In the genomic region with DNA sequence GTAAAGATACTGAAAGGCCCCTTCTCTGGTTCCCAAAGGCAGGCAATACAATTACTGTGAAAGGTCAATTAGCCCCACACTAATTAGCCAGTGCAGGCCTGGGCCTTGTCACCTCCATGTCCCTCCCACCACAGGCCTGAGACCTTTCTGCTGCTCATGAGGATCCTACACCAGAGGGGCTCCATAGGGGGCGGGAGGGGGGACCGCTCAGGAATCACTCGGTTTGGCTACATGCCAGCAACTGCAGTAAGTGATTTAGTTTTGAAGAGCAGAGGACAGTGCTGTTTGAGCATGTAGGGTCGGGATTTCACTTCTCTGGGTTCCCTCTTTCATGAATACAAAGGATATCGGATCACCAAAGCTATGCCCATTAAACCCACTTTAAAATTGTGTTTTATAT, we compare ENCODE assay signal across 26 cellular contexts.
DNase-seq lines count a peak whose midpoint lies in the region; ATAC-seq and TF ChIP-seq lines count a peak whose summit lies in the region.
"Had no signal": no experiment of that assay in that cellular context is flagged by ENCODE, and none has a peak within 500 bp of the region (broad histone marks: within the 10 kb centered on the region; RNA-seq: fewer than 3 reads in every experiment).

No MANE protein-coding gene starts in this region.

- H3K79me2 ChIP-seq in SK-N-SH (ENCODE audit: insufficient read depth): no peaks in the 10 kb centered on the region

- no peak overlapping the region for H2AFZ ChIP-seq in SK-N-SH (ENCODE audit: low read depth)

- no peak overlapping the region for H3K4me3 Mint-ChIP-seq in CD4-positive, alpha-beta T cell
- H3K4me3 Mint-ChIP-seq: CD8-positive, alpha-beta memory T cell had no signal

- no peaks in the 10 kb centered on the region for H4K20me1 ChIP-seq in SK-N-SH (ENCODE audit: insufficient read depth)

- H3K9ac ChIP-seq in SK-N-SH: no peak overlapping the region
- H3K9ac ChIP-seq: KMS-11 had no signal

- POLR2A ChIA-PET in SK-N-SH (lab: Yijun Ruan, JAX): no interaction called here
- POLR2A ChIA-PET in CD4-positive, alpha-beta T cell (lab: Charles Lee): no interaction called here

- TF ChIP-seq CTCF in SK-N-SH (IDR thresholded peaks at IDR 0.05): no peak
- no peak for TF ChIP-seq CTCF in CD4-positive, alpha-beta T cell (IDR thresholded peaks at IDR 0.05)

- no peaks in the 10 kb centered on the region; a peak in 1 of 4 replicates for H3K4me1 ChIP-seq in SK-N-SH (ENCODE audit: control insufficient read depth in 1 of 2, insufficient read depth in 2 of 2, low read depth in 1 of 2, low read length in 1 of 2)
- H3K4me1 ChIP-seq: SJCRH30 had no signal

- no peaks in the 10 kb centered on the region for H3K9me3 ChIP-seq in SK-N-SH
- H3K9me3 ChIP-seq in CD4-positive, alpha-beta T cell (ENCODE audit: control insufficient read depth, low read length): no peaks in the 10 kb centered on the region
- H3K9me3 ChIP-seq: SJCRH30 had no signal

- no peak overlapping the region for H3K27ac Mint-ChIP-seq in CD4-positive, alpha-beta T cell
- H3K27ac Mint-ChIP-seq: CD8-positive, alpha-beta memory T cell had no signal

- no peaks in the 10 kb centered on the region for H3K36me3 Mint-ChIP-seq in CD4-positive, alpha-beta T cell (ENCODE audit: low read depth)

- no peaks in the 10 kb centered on the region for H3K36me3 ChIP-seq in SK-N-SH (replicated peaks in 1 of 2; ENCODE audit: control insufficient read depth in 1 of 2, insufficient read depth in 2 of 2, low read length in 1 of 2)
- H3K36me3 ChIP-seq: SJCRH30 had no signal

- no peaks in the 10 kb centered on the region for H3K9me2 ChIP-seq in SK-N-SH

- no peak overlapping the region for H3K4me2 ChIP-seq in SK-N-SH
- H3K4me2 ChIP-seq: KMS-11 had no signal

- WGBS in SK-N-SH (ENCODE audit: low lambda C conversion rate): 37% methylated on average over 5 of the region's 5 CpGs

- TF ChIP-seq EP300 in SK-N-SH (IDR thresholded peaks at IDR 0.05; ENCODE audit: borderline replicate concordance in 1 of 2, low read depth in 1 of 2, low read length in 1 of 2): no peak

- H3K9me3 Mint-ChIP-seq in CD4-positive, alpha-beta T cell: no peaks in the 10 kb centered on the region

- no peak overlapping the region for H3K4me3 ChIP-seq in SK-N-SH (ENCODE audit: low read depth in 2 of 2, low read length in 1 of 2)
- H3K4me3 ChIP-seq: SJCRH30 had no signal

- H3K27me3 ChIP-seq in SK-N-SH (ENCODE audit: insufficient read depth): no peaks in the 10 kb centered on the region
- H3K27me3 ChIP-seq in CD4-positive, alpha-beta T cell (ENCODE audit: control insufficient read depth, insufficient read depth, low read length): no peaks in the 10 kb centered on the region

- no peak for ATAC-seq in SK-N-SH treated with all-trans-retinoic acid at 6 μM for 48 hours
- ATAC-seq in CD4-positive, alpha-beta T cell (ENCODE audit: poor library complexity): no peak
- ATAC-seq: PC-3 had no signal

- TF ChIP-seq RAD21 in SK-N-SH (IDR thresholded peaks at IDR 0.05; ENCODE audit: low read length): no peak

- CTCF ChIA-PET in SK-N-SH (lab: Yijun Ruan, JAX): no interaction called here
- CTCF ChIA-PET in CD4-positive, alpha-beta T cell (lab: Charles Lee): no interaction called here

- H3K4me1 Mint-ChIP-seq in CD4-positive, alpha-beta T cell (ENCODE audit: low read depth): no peaks in the 10 kb centered on the region
- H3K4me1 Mint-ChIP-seq: CD8-positive, alpha-beta memory T cell had no signal

- H3K27ac ChIP-seq in SK-N-SH (ENCODE audit: low read depth in 2 of 2, low read length in 1 of 2): no peak overlapping the region
- H3K27ac ChIP-seq in CD4-positive, alpha-beta T cell (ENCODE audit: low read depth, low read length): no peak overlapping the region
- H3K27ac ChIP-seq: KMS-11, SJCRH30 had no signal

- peak; percentile 17 for DNase-seq in SK-N-SH
- peak; percentile 46 for DNase-seq in SK-N-DZ (ENCODE audit: low spot score)
- peak; percentile 39 for DNase-seq in iPS-NIHi7 (ENCODE audit: extremely low spot score)
- DNase-seq in UCSD-AML1 (lab: John Stamatoyannopoulos, UW; ENCODE audit: unreplicated experiment): no peak
- DNase-seq in NCI-H2081 (lab: John Stamatoyannopoulos, UW): no peak
- DNase-seq in CD4-positive, alpha-beta T cell: no peak
- DNase-seq: C1 segment of cervical spinal cord; CD8-positive, alpha-beta memory T cell; DMS 273 treated with DMSO at 0.1 percent for 48 hours; DMS79; EL; GF-D8; GOT3; HCEC 1CT; IMR-90; MM.1S; NCI-H187 treated with DMSO at 0.1 percent for 48 hours; NCI-H2107; NCI-H2227 treated with DMSO at 0.1 percent for 48 hours; NCI-H526 treated with DMSO at 0.1 percent for 48 hours; NK-92 treated with Interleukin-12 subunit alpha and Interleukin-12 subunit beta, amount 100 ng/mL, for 24 hours; PC-3; SJCRH30; T-helper 1 cell had no signal

- H3K27me3 Mint-ChIP-seq in CD4-positive, alpha-beta T cell: no peaks in the 10 kb centered on the region
- H3K27me3 Mint-ChIP-seq: CD8-positive, alpha-beta memory T cell had no signal

- intact Hi-C loops in CD4-positive, alpha-beta T cell (cut with DNase I, micrococcal nuclease): no loop called here

- H3F3A ChIP-seq in SK-N-SH (replicated peaks; ENCODE audit: insufficient read depth): no peaks in the 10 kb centered on the region

TF ChIP-seq in SK-N-SH, 30 proteins besides CTCF, POLR2A, EP300 and RAD21 (continues in another document):
- no peak for TF ChIP-seq JUND (IDR thresholded peaks at IDR 0.05)
- no peak for TF ChIP-seq YY1 (IDR thresholded peaks at IDR 0.05; ENCODE audit: low read depth)
- no peak for TF ChIP-seq NFIC (IDR thresholded peaks at IDR 0.05; ENCODE audit: borderline replicate concordance)
- TF ChIP-seq MEF2A (IDR thresholded peaks at IDR 0.05; ENCODE audit: borderline replicate concordance, low read depth): no peak
- TF ChIP-seq IRF3 (IDR thresholded peaks at IDR 0.05; ENCODE audit: low read depth, low read length): no peak
- TF ChIP-seq SIN3A (IDR thresholded peaks at IDR 0.05; ENCODE audit: borderline replicate concordance, low read depth, low read length): no peak
- TF ChIP-seq TCF12 (IDR thresholded peaks at IDR 0.05): no peak
- no peak for TF ChIP-seq TEAD4 (IDR thresholded peaks at IDR 0.05; ENCODE audit: borderline replicate concordance, insufficient read depth)
- no peak for TF ChIP-seq MAX (IDR thresholded peaks at IDR 0.05; ENCODE audit: low read depth)

TF ChIP-seq in SK-N-SH treated with all-trans-retinoic acid at 6 μM for 48 hours, 23 proteins besides CTCF, POLR2A, EP300 and RAD21 (continues in another document):
- no peak for TF ChIP-seq TSHZ2 (CRISPR knock-in tag; IDR thresholded peaks at IDR 0.05)
- TF ChIP-seq ZNF8 (CRISPR knock-in tag; IDR thresholded peaks at IDR 0.05): no peak
- no peak for TF ChIP-seq TCF4 (CRISPR knock-in tag; IDR thresholded peaks at IDR 0.05; ENCODE audit: borderline replicate concordance)
- TF ChIP-seq, protein P1, sequence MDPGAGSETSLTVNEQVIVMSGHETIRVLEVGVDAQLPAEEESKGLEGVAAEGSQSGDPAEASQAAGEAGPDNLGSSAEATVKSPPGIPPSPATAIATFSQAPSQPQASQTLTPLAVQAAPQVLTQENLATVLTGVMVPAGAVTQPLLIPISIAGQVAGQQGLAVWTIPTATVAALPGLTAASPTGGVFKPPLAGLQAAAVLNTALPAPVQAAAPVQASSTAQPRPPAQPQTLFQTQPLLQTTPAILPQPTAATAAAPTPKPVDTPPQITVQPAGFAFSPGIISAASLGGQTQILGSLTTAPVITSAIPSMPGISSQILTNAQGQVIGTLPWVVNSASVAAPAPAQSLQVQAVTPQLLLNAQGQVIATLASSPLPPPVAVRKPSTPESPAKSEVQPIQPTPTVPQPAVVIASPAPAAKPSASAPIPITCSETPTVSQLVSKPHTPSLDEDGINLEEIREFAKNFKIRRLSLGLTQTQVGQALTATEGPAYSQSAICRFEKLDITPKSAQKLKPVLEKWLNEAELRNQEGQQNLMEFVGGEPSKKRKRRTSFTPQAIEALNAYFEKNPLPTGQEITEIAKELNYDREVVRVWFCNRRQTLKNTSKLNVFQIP (CRISPR knock-in tag; IDR thresholded peaks at IDR 0.05; ENCODE audit: borderline replicate concordance, low read depth): no peak
- no peak for TF ChIP-seq ZNF565 (CRISPR knock-in tag; conservative IDR thresholded peaks at IDR 0.05; ENCODE audit: low read depth)
- no peak for TF ChIP-seq PATZ1 (CRISPR knock-in tag; IDR thresholded peaks at IDR 0.05; ENCODE audit: borderline replicate concordance)
- no peak for TF ChIP-seq OSR1 (CRISPR knock-in tag; IDR thresholded peaks at IDR 0.05)

Comparison
In these comparisons a context has a peak if more than half of its experiments do, and no peak if none do; other contexts are left out.
1. DNase-seq: peak in SK-N-SH (single experiment), SK-N-DZ (single experiment) and iPS-NIHi7 (single experiment); none in UCSD-AML1 (single experiment), NCI-H2081 (0 of 2) and CD4-positive, alpha-beta T cell (0 of 10).